In genomic region chr10:34809796-34810195, GRCh38 we compare ENCODE assay signal across 16 cellular contexts. TPM values are rescaled to one million over a fixed set of nuclear protein-coding genes. Genes with fewer than 3 reads are reported as not detected.
A peak's percentile ranks its signal among the peaks of the same experiment; 100 is the strongest.
DNase-seq lines count a peak whose midpoint lies in the region; ATAC-seq and TF ChIP-seq lines count a peak whose summit lies in the region.
"Had no signal": no experiment of that assay in that cellular context is flagged by ENCODE, and none has a peak within 500 bp of the region (broad histone marks: within the 10 kb centered on the region; RNA-seq: fewer than 3 reads in every experiment).

No MANE protein-coding gene starts in this region.

- peak overlapping the region; percentile 28 to 50 for H3K4me3 ChIP-seq in ascending aorta
- H3K4me3 ChIP-seq: K562 had no signal

- TF ChIP-seq CTCF in ascending aorta (IDR thresholded peaks at IDR 0.05) (no peak), osteocyte (IDR thresholded peaks at IDR 0.05) (no peak)

- H3K4me1 ChIP-seq in ascending aorta: peaks cover 3 to 20% of the 10 kb centered on the region in 2 donors
- H3K4me1 ChIP-seq: parathyroid adenoma had no signal

- DNase-seq in ascending aorta (ENCODE audit: low spot score in 2 of 2) (no peak), osteocyte (ENCODE audit: extremely low spot score, unreplicated experiment) (no peak), NCI-H526 (lab: John Stamatoyannopoulos, UW) (no peak), NOMO-1 (lab: John Stamatoyannopoulos, UW; ENCODE audit: unreplicated experiment in 2 of 2) (no peak), inferior parietal cortex (ENCODE audit: extremely low spot score) (no peak), T1000 (lab: John Stamatoyannopoulos, UW) (no peak)
- DNase-seq: activated naive CD8-positive, alpha-beta T cell treated with anti-CD3 and anti-CD28 coated beads, Interleukin-2, amount 50 U/mL, for 24 hours; COR-L47; PC-3; stimulated activated CD4-positive, alpha-beta T cell treated with anti-CD3 and anti-CD28 coated beads, Interleukin-2, amount 100 ng/mL, for 48 hours; stimulated activated naive CD8-positive, alpha-beta T cell treated with anti-CD3 and anti-CD28 coated beads, Interleukin-15, Interleukin-2, amounts not matched to agents 100 U/mL and 50 U/mL, for 24 hours had no signal

- H3K4me1 Mint-ChIP-seq in osteocyte (ENCODE audit: unreplicated experiment): peaks cover 40% of the 10 kb centered on the region

- no peaks in the 10 kb centered on the region for H3K27me3 ChIP-seq in ascending aorta

- no peaks in the 10 kb centered on the region for H3K36me3 ChIP-seq in ascending aorta

- peaks cover 3% of the 10 kb centered on the region for H3K36me3 Mint-ChIP-seq in osteocyte (ENCODE audit: unreplicated experiment)

- H3K4me3 Mint-ChIP-seq in osteocyte (ENCODE audit: unreplicated experiment): peak overlapping the region; percentile 71
- H3K4me3 Mint-ChIP-seq: activated naive CD8-positive, alpha-beta T cell treated with anti-CD3 and anti-CD28 coated beads, Interleukin-2, amount 50 U/mL, for 24 hours; dendritic cell treated with granulocyte-macrophage colony-stimulating factor and Interleukin-4, amounts not matched to agents 40 ng/mL and 50 ng/mL, for 4 days had no signal

- H3K9me3 ChIP-seq in ascending aorta: no peaks in the 10 kb centered on the region

- H3K27me3 Mint-ChIP-seq in osteocyte (ENCODE audit: unreplicated experiment): no peaks in the 10 kb centered on the region

- ATAC-seq in GM18517 (IDR thresholded peaks at IDR 0.05; ENCODE audit: unreplicated experiment) (peak; percentile 7), HG02623 (IDR thresholded peaks at IDR 0.05; ENCODE audit: unreplicated experiment) (peak; percentile 7)
- ATAC-seq: activated naive CD8-positive, alpha-beta T cell treated with anti-CD3 and anti-CD28 coated beads, Interleukin-2, amount 50 U/mL, for 24 hours; K562; PC-3; stimulated activated naive CD8-positive, alpha-beta T cell treated with anti-CD3 and anti-CD28 coated beads, Interleukin-15, Interleukin-2, amounts not matched to agents 100 U/mL and 50 U/mL, for 24 hours had no signal

- no peak overlapping the region for H3K27ac ChIP-seq in ascending aorta
- H3K27ac ChIP-seq: parathyroid adenoma had no signal

- intact Hi-C loops in ascending aorta (cut with DNase I): no loop called here

- H3K27ac Mint-ChIP-seq in osteocyte (ENCODE audit: unreplicated experiment): peak overlapping the region; percentile 80
- H3K27ac Mint-ChIP-seq: activated naive CD8-positive, alpha-beta T cell treated with anti-CD3 and anti-CD28 coated beads, Interleukin-2, amount 50 U/mL, for 24 hours; dendritic cell treated with granulocyte-macrophage colony-stimulating factor and Interleukin-4, amounts not matched to agents 40 ng/mL and 50 ng/mL, for 4 days had no signal

- H3K9me3 Mint-ChIP-seq in osteocyte (ENCODE audit: unreplicated experiment): no peaks in the 10 kb centered on the region
- H3K9me3 Mint-ChIP-seq: activated naive CD8-positive, alpha-beta T cell treated with anti-CD3 and anti-CD28 coated beads, Interleukin-2, amount 50 U/mL, for 24 hours; dendritic cell treated with granulocyte-macrophage colony-stimulating factor and Interleukin-4, amounts not matched to agents 40 ng/mL and 50 ng/mL, for 4 days had no signal

RNA-seq across cellular contexts. Expression of gene PARD3, which starts 5.3 kb away (rescaled TPM):
- total RNA-seq in ascending aorta (37.5 TPM), osteocyte (37.2 and 38.5 TPM in 2 replicates)
